In the genomic region with DNA sequence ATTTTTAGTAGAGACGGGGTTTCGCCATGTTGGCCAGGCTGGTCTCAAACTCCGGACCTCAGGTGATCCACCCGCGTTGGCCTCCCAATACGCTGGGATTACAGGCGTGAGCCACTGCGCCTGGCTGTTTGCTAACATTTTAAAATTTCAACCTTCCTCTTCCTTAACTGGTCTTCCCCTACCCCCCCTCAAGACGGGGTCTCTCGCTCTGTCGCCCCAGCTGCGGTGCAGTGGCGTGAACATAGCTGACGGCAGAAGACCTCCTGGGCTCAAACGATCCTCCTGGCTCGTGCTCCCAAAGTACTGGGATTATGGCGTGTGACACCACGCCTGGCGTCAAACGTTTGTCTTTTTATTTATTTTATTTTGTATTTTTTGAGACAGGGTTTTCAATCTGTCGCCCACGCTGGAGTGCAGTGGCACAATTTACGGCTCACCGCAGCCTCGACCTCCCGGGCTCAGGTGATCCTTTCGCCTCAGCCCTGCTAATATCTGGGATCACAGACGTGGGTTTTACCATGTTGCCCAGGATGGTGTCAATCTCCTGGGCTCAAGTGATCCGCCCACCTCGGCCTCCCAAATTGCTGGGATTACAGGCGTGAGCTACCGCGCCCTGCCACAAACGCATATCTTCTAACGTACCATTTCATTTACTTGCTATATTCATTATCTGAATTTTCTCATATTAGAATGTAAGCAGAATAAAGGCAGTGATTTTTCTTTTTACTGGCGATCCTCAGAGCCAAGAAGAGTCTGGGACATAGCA, we compare ENCODE assay signal across 8 cellular contexts. TPM values are rescaled to one million over a fixed set of nuclear protein-coding genes. Genes with fewer than 3 reads are reported as not detected.
DNase-seq lines count a peak whose midpoint lies in the region; ATAC-seq, FAIRE-seq and TF ChIP-seq lines count a peak whose summit lies in the region.

No MANE protein-coding gene starts in this region.

- intact Hi-C loops in heart right ventricle (cut with DNase I) = no loop called here
- intact Hi-C loops in left ventricle myocardium superior (cut with micrococcal nuclease) = no loop called here
- intact Hi-C loops in lower lobe of right lung (cut with DNase I) = no loop called here

- H3K4me3 Mint-ChIP-seq in astrocyte (ENCODE audit: unreplicated experiment) = peak overlapping the region; percentile 95

- H3K9me3 ChIP-seq in heart right ventricle = no peaks in the 10 kb centered on the region
- H3K9me3 ChIP-seq in astrocyte (ENCODE audit: insufficient read depth, low read depth, low read length) = no peaks in the 10 kb centered on the region
- no peaks in the 10 kb centered on the region for H3K9me3 ChIP-seq in lower lobe of right lung
- H3K9me3 ChIP-seq in upper lobe of left lung = no peaks in the 10 kb centered on the region

- H3K4me2 ChIP-seq in astrocyte (ENCODE audit: low read length) = peak overlapping the region; percentile 84

- H2AFZ ChIP-seq in astrocyte (ENCODE audit: low read depth, low read length) = peak overlapping the region; percentile 93

- no peak for TF ChIP-seq POLR2A in upper lobe of left lung (IDR thresholded peaks at IDR 0.05)

- H3K36me3 ChIP-seq in heart right ventricle = no peaks in the 10 kb centered on the region
- peaks cover 2% of the 10 kb centered on the region for H3K36me3 ChIP-seq in astrocyte (ENCODE audit: insufficient read depth, low read length)
- H3K36me3 ChIP-seq in lower lobe of right lung = no peaks in the 10 kb centered on the region
- no peaks in the 10 kb centered on the region for H3K36me3 ChIP-seq in upper lobe of left lung

- TF ChIP-seq CTCF in heart right ventricle (IDR thresholded peaks at IDR 0.05) (no peak), astrocyte (IDR thresholded peaks at IDR 0.05; ENCODE audit: insufficient read depth, low read depth, low read length) (no peak), lower lobe of right lung (IDR thresholded peaks at IDR 0.05) (no peak), upper lobe of left lung (IDR thresholded peaks at IDR 0.05) (no peak)

- no peak for FAIRE-seq in astrocyte (lab: Jason Lieb, UNC)

- no peaks in the 10 kb centered on the region for H3K27me3 ChIP-seq in heart right ventricle
- no peaks in the 10 kb centered on the region for H3K27me3 ChIP-seq in astrocyte (ENCODE audit: insufficient read depth, low read length)
- H3K27me3 ChIP-seq in lower lobe of right lung (ENCODE audit: low read depth) = no peaks in the 10 kb centered on the region
- H3K27me3 ChIP-seq in upper lobe of left lung = no peaks in the 10 kb centered on the region

- peaks cover 3% of the 10 kb centered on the region for H3K9me3 Mint-ChIP-seq in astrocyte (ENCODE audit: unreplicated experiment)

- H3K27ac Mint-ChIP-seq in astrocyte (ENCODE audit: unreplicated experiment) = no peak overlapping the region

- H3K79me2 ChIP-seq in astrocyte (ENCODE audit: insufficient read depth, low read length) = peaks cover 39% of the 10 kb centered on the region

- DNase-seq in heart right ventricle (no peak), left ventricle myocardium superior (no peak), astrocyte (ENCODE audit: low read depth) (no peak), lower lobe of right lung (no peak), upper lobe of left lung (no peak)

- peaks cover 5% of the 10 kb centered on the region for H3K36me3 Mint-ChIP-seq in astrocyte (ENCODE audit: low read depth, unreplicated experiment)

- peak overlapping the region; percentile 49 to 99 (median 90) for H3K4me3 ChIP-seq in heart right ventricle
- H3K4me3 ChIP-seq in astrocyte (ENCODE audit: insufficient read depth, low read depth, low read length) = peak overlapping the region; percentile 82
- H3K4me3 ChIP-seq in lower lobe of right lung = peak overlapping the region; percentile 100
- peak overlapping the region in 3 of 4 donors; percentile 79 to 97 (median 96) for H3K4me3 ChIP-seq in upper lobe of left lung

- peaks cover 7% of the 10 kb centered on the region for H4K20me1 ChIP-seq in astrocyte (ENCODE audit: insufficient read depth, low read length)

- no peak for TF ChIP-seq EP300 in upper lobe of left lung (IDR thresholded peaks at IDR 0.05)

- H3K4me1 Mint-ChIP-seq in astrocyte (ENCODE audit: low read depth, unreplicated experiment) = peaks cover 5% of the 10 kb centered on the region

- H3K9ac ChIP-seq in astrocyte (ENCODE audit: low read length) = peak overlapping the region; percentile 81

- H3K27ac ChIP-seq in heart right ventricle (peak overlapping the region in 7 of 10 donors; percentile 12 to 70 (median 67)), astrocyte (ENCODE audit: low read depth, low read length) (peak overlapping the region; percentile 69), lower lobe of right lung (peak overlapping the region; percentile 80), upper lobe of left lung (peak overlapping the region in 1 of 4 donors; percentile 15)

- no peaks in the 10 kb centered on the region for H3K27me3 Mint-ChIP-seq in astrocyte (ENCODE audit: low read depth, unreplicated experiment)

- peaks cover 0 to 25% (median 17%) of the 10 kb centered on the region in 9 donors for H3K4me1 ChIP-seq in heart right ventricle
- peaks cover 14% of the 10 kb centered on the region for H3K4me1 ChIP-seq in astrocyte (ENCODE audit: insufficient read depth, low read length)
- peaks cover 17% of the 10 kb centered on the region for H3K4me1 ChIP-seq in lower lobe of right lung
- H3K4me1 ChIP-seq in upper lobe of left lung = peaks cover 11 to 18% (median 13%) of the 10 kb centered on the region in 4 donors

- 54 to 69% methylated on average over 36 of the region's 36 CpGs for WGBS in heart right ventricle, 2 donors
- 73 to 74% methylated on average over 36 of the region's 36 CpGs for WGBS in upper lobe of left lung, 2 donors

- no peak for ATAC-seq in heart right ventricle
- ATAC-seq in left ventricle myocardium superior = no peak
- ATAC-seq in lower lobe of right lung = no peak
- ATAC-seq in upper lobe of left lung (ENCODE audit: low FRiP score in 2 of 2) = no peak
- no peak for ATAC-seq in GM19023 (IDR thresholded peaks at IDR 0.05; ENCODE audit: unreplicated experiment)
- no peak for ATAC-seq in HG03135 (IDR thresholded peaks at IDR 0.05; ENCODE audit: unreplicated experiment)
- ATAC-seq in HG03045 (IDR thresholded peaks at IDR 0.05; ENCODE audit: unreplicated experiment) = no peak

RNA-seq across cellular contexts. Expression of gene MSH2, which starts 1.0 kb away (rescaled TPM):
- total RNA-seq in heart right ventricle (10 to 100 TPM; 10.5 to 18.9 (median 16.7) TPM), left ventricle myocardium superior (16.2 TPM), astrocyte (16.0 and 16.2 TPM in 2 replicates), lower lobe of right lung (13.1 TPM), upper lobe of left lung (10 to 100 TPM in 3 of 6 donors, 1 to 10 TPM in 3; 6.1 to 16.3 (median 10.2) TPM)
- 1 to 10 TPM; 4.3 to 6.5 TPM for polyA plus RNA-seq in heart right ventricle

RNA-seq across cellular contexts. Expression of gene EPCAM, which starts 32.9 kb away (rescaled TPM):
- total RNA-seq in heart right ventricle (1 to 10 TPM in 2 of 10 donors, under 1 TPM in 5, not detected in 3; 0.16 to 2.9 (median 0.46) TPM), left ventricle myocardium superior (not detected), astrocyte (15.2 and 23.5 TPM in 2 replicates), lower lobe of right lung (104 TPM), upper lobe of left lung (100 to 1,000 TPM in 3 of 6 donors, 10 to 100 TPM in 3; 57.6 to 153 (median 96.6) TPM)
- polyA plus RNA-seq in heart right ventricle = under 1 TPM; 0.07 to 0.15 TPM
